ENCODE assay signal across 2 cellular contexts in the genomic region with DNA sequence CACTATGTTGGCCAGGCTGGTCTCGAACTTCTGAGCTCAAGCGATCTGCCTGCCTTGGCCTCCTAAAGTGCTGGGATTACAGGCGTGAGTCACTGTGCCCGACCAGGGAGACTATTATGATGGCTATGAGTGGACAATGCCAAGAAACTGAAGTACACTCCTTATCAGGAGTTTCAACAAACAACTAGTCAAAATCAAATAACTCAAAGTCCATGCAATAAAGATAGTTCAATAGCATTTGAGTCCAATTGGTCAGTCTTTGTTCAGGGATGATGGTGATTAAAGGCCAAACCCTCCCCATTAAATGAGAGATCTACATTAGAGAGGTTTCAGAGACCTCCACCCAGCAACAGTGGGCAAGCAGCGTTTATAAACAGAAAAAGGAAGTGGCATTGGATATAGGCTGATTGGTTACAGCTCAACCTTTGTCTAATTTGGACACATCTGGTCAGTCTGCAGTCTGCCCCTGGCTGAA.
TF ChIP-seq lines count a peak whose summit lies in the region.

No MANE protein-coding gene starts in this region.

TF ChIP-seq in GM12878, 131 proteins besides CTCF, POLR2A, EP300 and RAD21:
- TF ChIP-seq YBX1 (IDR thresholded peaks at IDR 0.05) = no peak
- TF ChIP-seq SPI1 (IDR thresholded peaks at IDR 0.05; ENCODE audit: borderline replicate concordance, insufficient read depth, low read depth, low read length) = peak; percentile 40; the same call in 1 of the 2 replicates
- TF ChIP-seq, protein P1, sequence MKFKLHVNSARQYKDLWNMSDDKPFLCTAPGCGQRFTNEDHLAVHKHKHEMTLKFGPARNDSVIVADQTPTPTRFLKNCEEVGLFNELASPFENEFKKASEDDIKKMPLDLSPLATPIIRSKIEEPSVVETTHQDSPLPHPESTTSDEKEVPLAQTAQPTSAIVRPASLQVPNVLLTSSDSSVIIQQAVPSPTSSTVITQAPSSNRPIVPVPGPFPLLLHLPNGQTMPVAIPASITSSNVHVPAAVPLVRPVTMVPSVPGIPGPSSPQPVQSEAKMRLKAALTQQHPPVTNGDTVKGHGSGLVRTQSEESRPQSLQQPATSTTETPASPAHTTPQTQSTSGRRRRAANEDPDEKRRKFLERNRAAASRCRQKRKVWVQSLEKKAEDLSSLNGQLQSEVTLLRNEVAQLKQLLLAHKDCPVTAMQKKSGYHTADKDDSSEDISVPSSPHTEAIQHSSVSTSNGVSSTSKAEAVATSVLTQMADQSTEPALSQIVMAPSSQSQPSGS (IDR thresholded peaks at IDR 0.05; ENCODE audit: low read length) = no peak
- TF ChIP-seq EED (IDR thresholded peaks at IDR 0.05; ENCODE audit: low read depth) = no peak
- no peak for TF ChIP-seq ASH2L (IDR thresholded peaks at IDR 0.05; ENCODE audit: borderline replicate concordance, low read depth)

TF ChIP-seq in HepG2, 621 proteins besides CTCF, POLR2A, EP300 and RAD21 (continues in another document):
- TF ChIP-seq, protein P2, sequence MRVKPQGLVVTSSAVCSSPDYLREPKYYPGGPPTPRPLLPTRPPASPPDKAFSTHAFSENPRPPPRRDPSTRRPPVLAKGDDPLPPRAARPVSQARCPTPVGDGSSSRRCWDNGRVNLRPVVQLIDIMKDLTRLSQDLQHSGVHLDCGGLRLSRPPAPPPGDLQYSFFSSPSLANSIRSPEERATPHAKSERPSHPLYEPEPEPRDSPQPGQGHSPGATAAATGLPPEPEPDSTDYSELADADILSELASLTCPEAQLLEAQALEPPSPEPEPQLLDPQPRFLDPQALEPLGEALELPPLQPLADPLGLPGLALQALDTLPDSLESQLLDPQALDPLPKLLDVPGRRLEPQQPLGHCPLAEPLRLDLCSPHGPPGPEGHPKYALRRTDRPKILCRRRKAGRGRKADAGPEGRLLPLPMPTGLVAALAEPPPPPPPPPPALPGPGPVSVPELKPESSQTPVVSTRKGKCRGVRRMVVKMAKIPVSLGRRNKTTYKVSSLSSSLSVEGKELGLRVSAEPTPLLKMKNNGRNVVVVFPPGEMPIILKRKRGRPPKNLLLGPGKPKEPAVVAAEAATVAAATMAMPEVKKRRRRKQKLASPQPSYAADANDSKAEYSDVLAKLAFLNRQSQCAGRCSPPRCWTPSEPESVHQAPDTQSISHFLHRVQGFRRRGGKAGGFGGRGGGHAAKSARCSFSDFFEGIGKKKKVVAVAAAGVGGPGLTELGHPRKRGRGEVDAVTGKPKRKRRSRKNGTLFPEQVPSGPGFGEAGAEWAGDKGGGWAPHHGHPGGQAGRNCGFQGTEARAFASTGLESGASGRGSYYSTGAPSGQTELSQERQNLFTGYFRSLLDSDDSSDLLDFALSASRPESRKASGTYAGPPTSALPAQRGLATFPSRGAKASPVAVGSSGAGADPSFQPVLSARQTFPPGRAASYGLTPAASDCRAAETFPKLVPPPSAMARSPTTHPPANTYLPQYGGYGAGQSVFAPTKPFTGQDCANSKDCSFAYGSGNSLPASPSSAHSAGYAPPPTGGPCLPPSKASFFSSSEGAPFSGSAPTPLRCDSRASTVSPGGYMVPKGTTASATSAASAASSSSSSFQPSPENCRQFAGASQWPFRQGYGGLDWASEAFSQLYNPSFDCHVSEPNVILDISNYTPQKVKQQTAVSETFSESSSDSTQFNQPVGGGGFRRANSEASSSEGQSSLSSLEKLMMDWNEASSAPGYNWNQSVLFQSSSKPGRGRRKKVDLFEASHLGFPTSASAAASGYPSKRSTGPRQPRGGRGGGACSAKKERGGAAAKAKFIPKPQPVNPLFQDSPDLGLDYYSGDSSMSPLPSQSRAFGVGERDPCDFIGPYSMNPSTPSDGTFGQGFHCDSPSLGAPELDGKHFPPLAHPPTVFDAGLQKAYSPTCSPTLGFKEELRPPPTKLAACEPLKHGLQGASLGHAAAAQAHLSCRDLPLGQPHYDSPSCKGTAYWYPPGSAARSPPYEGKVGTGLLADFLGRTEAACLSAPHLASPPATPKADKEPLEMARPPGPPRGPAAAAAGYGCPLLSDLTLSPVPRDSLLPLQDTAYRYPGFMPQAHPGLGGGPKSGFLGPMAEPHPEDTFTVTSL (CRISPR knock-in tag; IDR thresholded peaks at IDR 0.05; ENCODE audit: borderline replicate concordance) = 0 out of 2 replicates have a peak, but pooled peaks have one; percentile 31
- TF ChIP-seq SALL1 (CRISPR knock-in tag; IDR thresholded peaks at IDR 0.05) (peak; percentile 49), RXRA (CRISPR knock-in tag; IDR thresholded peaks at IDR 0.05) (0 out of 2 replicates have a peak, but pooled peaks have one; percentile 21), SOX13 (IDR thresholded peaks at IDR 0.05) (peak; percentile 50; the same call in 1 of the 2 replicates), SOX13 (CRISPR knock-in tag; conservative IDR thresholded peaks at IDR 0.05 in 1 of 2, IDR thresholded peaks at IDR 0.05 in 1 of 2) (peak in 1 of 2 experiments; percentile 75; a peak in 2 of 4 replicates), TBX3 (IDR thresholded peaks at IDR 0.05; ENCODE audit: borderline replicate concordance) (peak; percentile 28; the same call in 1 of the 2 replicates), HMG20A (CRISPR knock-in tag; IDR thresholded peaks at IDR 0.05; ENCODE audit: borderline replicate concordance) (no peak), HNF4G (IDR thresholded peaks at IDR 0.05; ENCODE audit: borderline replicate concordance, low read depth, low read length) (peak; percentile 62), HNF4G (CRISPR knock-in tag; IDR thresholded peaks at IDR 0.05; ENCODE audit: borderline replicate concordance, low read depth) (no peak), HHEX (CRISPR knock-in tag; IDR thresholded peaks at IDR 0.05) (0 out of 2 replicates have a peak, but pooled peaks have one; percentile 18), MIER2 (CRISPR knock-in tag; IDR thresholded peaks at IDR 0.05) (0 out of 2 replicates have a peak, but pooled peaks have one; percentile 39), GATAD2A (CRISPR knock-in tag; IDR thresholded peaks at IDR 0.05) (peak; percentile 39; the same call in 1 of the 2 replicates), ADNP (CRISPR knock-in tag; IDR thresholded peaks at IDR 0.05) (0 out of 2 replicates have a peak, but pooled peaks have one; percentile 60), ZNF350 (CRISPR knock-in tag; IDR thresholded peaks at IDR 0.05; ENCODE audit: borderline replicate concordance, low read depth) (no peak), ZNF205 (CRISPR knock-in tag; IDR thresholded peaks at IDR 0.05) (0 out of 2 replicates have a peak, but pooled peaks have one; percentile 38), CREB1 (IDR thresholded peaks at IDR 0.05) (no peak), CREB1 (CRISPR knock-in tag; IDR thresholded peaks at IDR 0.05) (peak; percentile 35; the same call in 1 of the 2 replicates), HNF4A (CRISPR knock-in tag; IDR thresholded peaks at IDR 0.05) (peak; percentile 73), SOX6 (IDR thresholded peaks at IDR 0.05) (no peak), SOX6 (CRISPR knock-in tag; IDR thresholded peaks at IDR 0.05) (peak; percentile 86), REPIN1 (CRISPR knock-in tag; IDR thresholded peaks at IDR 0.05; ENCODE audit: borderline replicate concordance, low read depth) (peak; percentile 68; the same call in 1 of the 2 replicates), FOSL2 (CRISPR knock-in tag; IDR thresholded peaks at IDR 0.05) (peak; percentile 89), SAP130 (CRISPR knock-in tag; IDR thresholded peaks at IDR 0.05; ENCODE audit: low read depth) (0 out of 2 replicates have a peak, but pooled peaks have one; percentile 12), JUND (CRISPR knock-in tag; IDR thresholded peaks at IDR 0.05) (0 out of 2 replicates have a peak, but pooled peaks have one; percentile 54), ZMYM3 (CRISPR knock-in tag; IDR thresholded peaks at IDR 0.05) (peak; percentile 66; the same call in 1 of the 2 replicates), MTA3 (CRISPR knock-in tag; IDR thresholded peaks at IDR 0.05) (no peak), ZNF430 (CRISPR knock-in tag; IDR thresholded peaks at IDR 0.05) (no peak), ZNF33B (CRISPR knock-in tag; IDR thresholded peaks at IDR 0.05) (no peak), GPN1 (CRISPR knock-in tag; IDR thresholded peaks at IDR 0.05; ENCODE audit: borderline replicate concordance) (no peak), ZNF136 (CRISPR knock-in tag; IDR thresholded peaks at IDR 0.05; ENCODE audit: low read depth) (no peak), HDAC2 (CRISPR knock-in tag; IDR thresholded peaks at IDR 0.05) (peak; percentile 40; the same call in 1 of the 2 replicates)
- TF ChIP-seq, protein P3, sequence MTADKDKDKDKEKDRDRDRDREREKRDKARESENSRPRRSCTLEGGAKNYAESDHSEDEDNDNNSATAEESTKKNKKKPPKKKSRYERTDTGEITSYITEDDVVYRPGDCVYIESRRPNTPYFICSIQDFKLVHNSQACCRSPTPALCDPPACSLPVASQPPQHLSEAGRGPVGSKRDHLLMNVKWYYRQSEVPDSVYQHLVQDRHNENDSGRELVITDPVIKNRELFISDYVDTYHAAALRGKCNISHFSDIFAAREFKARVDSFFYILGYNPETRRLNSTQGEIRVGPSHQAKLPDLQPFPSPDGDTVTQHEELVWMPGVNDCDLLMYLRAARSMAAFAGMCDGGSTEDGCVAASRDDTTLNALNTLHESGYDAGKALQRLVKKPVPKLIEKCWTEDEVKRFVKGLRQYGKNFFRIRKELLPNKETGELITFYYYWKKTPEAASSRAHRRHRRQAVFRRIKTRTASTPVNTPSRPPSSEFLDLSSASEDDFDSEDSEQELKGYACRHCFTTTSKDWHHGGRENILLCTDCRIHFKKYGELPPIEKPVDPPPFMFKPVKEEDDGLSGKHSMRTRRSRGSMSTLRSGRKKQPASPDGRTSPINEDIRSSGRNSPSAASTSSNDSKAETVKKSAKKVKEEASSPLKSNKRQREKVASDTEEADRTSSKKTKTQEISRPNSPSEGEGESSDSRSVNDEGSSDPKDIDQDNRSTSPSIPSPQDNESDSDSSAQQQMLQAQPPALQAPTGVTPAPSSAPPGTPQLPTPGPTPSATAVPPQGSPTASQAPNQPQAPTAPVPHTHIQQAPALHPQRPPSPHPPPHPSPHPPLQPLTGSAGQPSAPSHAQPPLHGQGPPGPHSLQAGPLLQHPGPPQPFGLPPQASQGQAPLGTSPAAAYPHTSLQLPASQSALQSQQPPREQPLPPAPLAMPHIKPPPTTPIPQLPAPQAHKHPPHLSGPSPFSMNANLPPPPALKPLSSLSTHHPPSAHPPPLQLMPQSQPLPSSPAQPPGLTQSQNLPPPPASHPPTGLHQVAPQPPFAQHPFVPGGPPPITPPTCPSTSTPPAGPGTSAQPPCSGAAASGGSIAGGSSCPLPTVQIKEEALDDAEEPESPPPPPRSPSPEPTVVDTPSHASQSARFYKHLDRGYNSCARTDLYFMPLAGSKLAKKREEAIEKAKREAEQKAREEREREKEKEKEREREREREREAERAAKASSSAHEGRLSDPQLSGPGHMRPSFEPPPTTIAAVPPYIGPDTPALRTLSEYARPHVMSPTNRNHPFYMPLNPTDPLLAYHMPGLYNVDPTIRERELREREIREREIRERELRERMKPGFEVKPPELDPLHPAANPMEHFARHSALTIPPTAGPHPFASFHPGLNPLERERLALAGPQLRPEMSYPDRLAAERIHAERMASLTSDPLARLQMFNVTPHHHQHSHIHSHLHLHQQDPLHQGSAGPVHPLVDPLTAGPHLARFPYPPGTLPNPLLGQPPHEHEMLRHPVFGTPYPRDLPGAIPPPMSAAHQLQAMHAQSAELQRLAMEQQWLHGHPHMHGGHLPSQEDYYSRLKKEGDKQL (CRISPR knock-in tag; IDR thresholded peaks at IDR 0.05; ENCODE audit: low read depth) = 0 out of 2 replicates have a peak, but pooled peaks have one; percentile 47
- TF ChIP-seq, protein P4, sequence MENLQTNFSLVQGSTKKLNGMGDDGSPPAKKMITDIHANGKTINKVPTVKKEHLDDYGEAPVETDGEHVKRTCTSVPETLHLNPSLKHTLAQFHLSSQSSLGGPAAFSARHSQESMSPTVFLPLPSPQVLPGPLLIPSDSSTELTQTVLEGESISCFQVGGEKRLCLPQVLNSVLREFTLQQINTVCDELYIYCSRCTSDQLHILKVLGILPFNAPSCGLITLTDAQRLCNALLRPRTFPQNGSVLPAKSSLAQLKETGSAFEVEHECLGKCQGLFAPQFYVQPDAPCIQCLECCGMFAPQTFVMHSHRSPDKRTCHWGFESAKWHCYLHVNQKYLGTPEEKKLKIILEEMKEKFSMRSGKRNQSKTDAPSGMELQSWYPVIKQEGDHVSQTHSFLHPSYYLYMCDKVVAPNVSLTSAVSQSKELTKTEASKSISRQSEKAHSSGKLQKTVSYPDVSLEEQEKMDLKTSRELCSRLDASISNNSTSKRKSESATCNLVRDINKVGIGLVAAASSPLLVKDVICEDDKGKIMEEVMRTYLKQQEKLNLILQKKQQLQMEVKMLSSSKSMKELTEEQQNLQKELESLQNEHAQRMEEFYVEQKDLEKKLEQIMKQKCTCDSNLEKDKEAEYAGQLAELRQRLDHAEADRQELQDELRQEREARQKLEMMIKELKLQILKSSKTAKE (CRISPR knock-in tag; IDR thresholded peaks at IDR 0.05; ENCODE audit: borderline replicate concordance) = no peak
- TF ChIP-seq, protein P5, sequence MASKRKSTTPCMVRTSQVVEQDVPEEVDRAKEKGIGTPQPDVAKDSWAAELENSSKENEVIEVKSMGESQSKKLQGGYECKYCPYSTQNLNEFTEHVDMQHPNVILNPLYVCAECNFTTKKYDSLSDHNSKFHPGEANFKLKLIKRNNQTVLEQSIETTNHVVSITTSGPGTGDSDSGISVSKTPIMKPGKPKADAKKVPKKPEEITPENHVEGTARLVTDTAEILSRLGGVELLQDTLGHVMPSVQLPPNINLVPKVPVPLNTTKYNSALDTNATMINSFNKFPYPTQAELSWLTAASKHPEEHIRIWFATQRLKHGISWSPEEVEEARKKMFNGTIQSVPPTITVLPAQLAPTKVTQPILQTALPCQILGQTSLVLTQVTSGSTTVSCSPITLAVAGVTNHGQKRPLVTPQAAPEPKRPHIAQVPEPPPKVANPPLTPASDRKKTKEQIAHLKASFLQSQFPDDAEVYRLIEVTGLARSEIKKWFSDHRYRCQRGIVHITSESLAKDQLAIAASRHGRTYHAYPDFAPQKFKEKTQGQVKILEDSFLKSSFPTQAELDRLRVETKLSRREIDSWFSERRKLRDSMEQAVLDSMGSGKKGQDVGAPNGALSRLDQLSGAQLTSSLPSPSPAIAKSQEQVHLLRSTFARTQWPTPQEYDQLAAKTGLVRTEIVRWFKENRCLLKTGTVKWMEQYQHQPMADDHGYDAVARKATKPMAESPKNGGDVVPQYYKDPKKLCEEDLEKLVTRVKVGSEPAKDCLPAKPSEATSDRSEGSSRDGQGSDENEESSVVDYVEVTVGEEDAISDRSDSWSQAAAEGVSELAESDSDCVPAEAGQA (IDR thresholded peaks at IDR 0.05; ENCODE audit: low read depth) = no peak
- TF ChIP-seq, protein P5 (CRISPR knock-in tag; IDR thresholded peaks at IDR 0.05; ENCODE audit: borderline replicate concordance) = no peak
